Comparison of ENCODE assay signal across 1 cellular context in genomic region chr12:20142295-20142694, GRCh38.
A peak's percentile ranks its signal among the peaks of the same experiment; 100 is the strongest.
TF ChIP-seq lines count a peak whose summit lies in the region.

No MANE protein-coding gene starts in this region.

TF ChIP-seq in SK-N-SH, 30 proteins besides CTCF, POLR2A, EP300 and RAD21 (continued from another document):
- TF ChIP-seq IRF3 (IDR thresholded peaks at IDR 0.05; ENCODE audit: low read depth, low read length) = no peak
- no peak for TF ChIP-seq POLR2AphosphoS5 (IDR thresholded peaks at IDR 0.05; ENCODE audit: low read depth, low read length)
- no peak for TF ChIP-seq TEAD4 (IDR thresholded peaks at IDR 0.05; ENCODE audit: borderline replicate concordance, insufficient read depth)
- 0 out of 2 replicates have a peak, but pooled peaks have one; percentile 33 for TF ChIP-seq MXI1 (IDR thresholded peaks at IDR 0.05; ENCODE audit: low read depth, low read length)
- TF ChIP-seq JUND (IDR thresholded peaks at IDR 0.05) = no peak
- peak; percentile 21; the same call in 1 of the 2 replicates for TF ChIP-seq NFIC (IDR thresholded peaks at IDR 0.05; ENCODE audit: borderline replicate concordance)
- no peak for TF ChIP-seq CHD2 (IDR thresholded peaks at IDR 0.05; ENCODE audit: low read length, partially characterized antibody)
